In the genomic region with DNA sequence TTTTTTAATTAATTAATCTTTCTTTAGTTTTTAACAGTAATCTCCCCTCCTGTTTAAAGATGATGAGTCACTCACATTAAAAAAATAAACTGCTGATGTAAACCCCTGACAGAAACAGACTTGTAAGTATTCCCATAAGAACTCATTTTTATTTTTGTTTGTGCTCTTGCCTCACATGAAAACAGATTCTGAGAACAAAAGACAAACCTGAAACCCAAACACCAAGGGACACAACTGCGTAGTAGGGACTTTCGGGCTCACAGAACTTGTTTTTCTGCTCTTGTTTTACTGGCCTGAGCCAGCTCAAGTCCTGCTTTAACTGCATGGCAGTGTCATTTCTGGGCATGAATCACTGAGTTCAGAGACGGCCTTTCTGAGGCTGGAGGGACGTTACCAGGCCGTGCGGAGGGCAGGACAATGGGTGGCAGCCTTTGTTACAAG, we compare ENCODE assay signal across 8 cellular contexts.
DNase-seq lines count a peak whose midpoint lies in the region; ATAC-seq and TF ChIP-seq lines count a peak whose summit lies in the region.

No MANE protein-coding gene starts in this region.

- TF ChIP-seq CTCF in fibroblast of villous mesenchyme (IDR thresholded peaks at IDR 0.05; ENCODE audit: insufficient read depth, low read depth, low read length) (no peak), neural crest cell (conservative IDR thresholded peaks at IDR 0.05) (no peak)

- intact Hi-C loops in activated CD4-positive, alpha-beta T cell treated with anti-CD3 and anti-CD28 coated beads for 36 hours (cut with DNase I, micrococcal nuclease), result no loop called here

- H3K4me1 Mint-ChIP-seq in activated CD4-positive, alpha-beta T cell treated with anti-CD3 and anti-CD28 coated beads for 36 hours, result peaks cover 70% of the 10 kb centered on the region
- peaks cover 69% of the 10 kb centered on the region for H3K4me1 Mint-ChIP-seq in activated T-cell treated with anti-CD3 and anti-CD28 coated beads, Interleukin-2, amount 50 U/mL, for 72 hours (ENCODE audit: low read depth)
- H3K4me1 Mint-ChIP-seq in neural crest cell, result peaks cover 45% of the 10 kb centered on the region

- ATAC-seq in activated CD4-positive, alpha-beta T cell treated with anti-CD3 and anti-CD28 coated beads for 36 hours, result peak; percentile 73
- ATAC-seq in HG03354 (IDR thresholded peaks at IDR 0.05; ENCODE audit: poor library complexity, severe bottlenecking, unreplicated experiment), result peak; percentile 81
- peak; percentile 86 to 87 for ATAC-seq in activated T-cell treated with anti-CD3 and anti-CD28 coated beads, Interleukin-2, amount 50 U/mL, for 72 hours (replicated peaks in 1 of 2)

- peak; percentile 61 for DNase-seq in activated CD4-positive, alpha-beta T cell treated with anti-CD3 and anti-CD28 coated beads for 36 hours
- DNase-seq in activated CD4-positive, alpha-beta T cell treated with anti-CD3 and anti-CD28 coated beads for 1 hour, result no peak
- peak; percentile 64 to 74 for DNase-seq in activated T-cell treated with anti-CD3 and anti-CD28 coated beads, Interleukin-2, amount 50 U/mL, for 72 hours
- DNase-seq in fibroblast of villous mesenchyme (ENCODE audit: low read depth), result peak; percentile 89
- DNase-seq in neural crest cell (ENCODE audit: low read depth, low spot score), result peak; percentile 14
- no peak for DNase-seq in NAMALWA (ENCODE audit: low spot score)
- no peak for DNase-seq in SKM-1 (lab: John Stamatoyannopoulos, UW; ENCODE audit: unreplicated experiment)

- H3K9me3 Mint-ChIP-seq in activated CD4-positive, alpha-beta T cell treated with anti-CD3 and anti-CD28 coated beads for 36 hours (ENCODE audit: low read depth), result no peaks in the 10 kb centered on the region
- no peaks in the 10 kb centered on the region for H3K9me3 Mint-ChIP-seq in activated T-cell treated with anti-CD3 and anti-CD28 coated beads, Interleukin-2, amount 50 U/mL, for 72 hours
- no peaks in the 10 kb centered on the region for H3K9me3 Mint-ChIP-seq in neural crest cell

- H3K4me3 Mint-ChIP-seq in activated CD4-positive, alpha-beta T cell treated with anti-CD3 and anti-CD28 coated beads for 36 hours, result no peak overlapping the region
- H3K4me3 Mint-ChIP-seq in activated T-cell treated with anti-CD3 and anti-CD28 coated beads, Interleukin-2, amount 50 U/mL, for 72 hours, result peak overlapping the region; percentile 43 to 63
- H3K4me3 Mint-ChIP-seq in neural crest cell, result peak overlapping the region; percentile 8

- peak overlapping the region; percentile 95 for H3K27ac Mint-ChIP-seq in activated CD4-positive, alpha-beta T cell treated with anti-CD3 and anti-CD28 coated beads for 36 hours
- H3K27ac Mint-ChIP-seq in activated T-cell treated with anti-CD3 and anti-CD28 coated beads, Interleukin-2, amount 50 U/mL, for 72 hours, result peak overlapping the region; percentile 100
- H3K27ac Mint-ChIP-seq in neural crest cell (ENCODE audit: unreplicated experiment), result peak overlapping the region; percentile 92

- H3K4me3 ChIP-seq in fibroblast of villous mesenchyme (ENCODE audit: low read depth, low read length), result no peak overlapping the region

- CTCF ChIA-PET in activated CD4-positive, alpha-beta T cell treated with anti-CD3 and anti-CD28 coated beads for 36 hours (lab: Charles Lee), result interaction anchor here (1.3 kb wide), 1 partner anchor 24 kb away, joined by 4 read pairs; no protein-coding TSS in a partner anchor

- peaks cover 86% of the 10 kb centered on the region for H3K36me3 Mint-ChIP-seq in activated CD4-positive, alpha-beta T cell treated with anti-CD3 and anti-CD28 coated beads for 36 hours (ENCODE audit: low read depth)
- H3K36me3 Mint-ChIP-seq in activated T-cell treated with anti-CD3 and anti-CD28 coated beads, Interleukin-2, amount 50 U/mL, for 72 hours (ENCODE audit: insufficient read depth in 2 of 2), result peaks cover 36 to 73% of the 10 kb centered on the region in 2 donors
- H3K36me3 Mint-ChIP-seq in neural crest cell (ENCODE audit: low read depth), result peaks cover 9% of the 10 kb centered on the region

- H3K27me3 Mint-ChIP-seq in activated CD4-positive, alpha-beta T cell treated with anti-CD3 and anti-CD28 coated beads for 36 hours, result no peaks in the 10 kb centered on the region
- no peaks in the 10 kb centered on the region for H3K27me3 Mint-ChIP-seq in activated T-cell treated with anti-CD3 and anti-CD28 coated beads, Interleukin-2, amount 50 U/mL, for 72 hours (ENCODE audit: low read depth)
- H3K27me3 Mint-ChIP-seq in neural crest cell (ENCODE audit: low read depth), result no peaks in the 10 kb centered on the region

- POLR2A ChIA-PET in activated CD4-positive, alpha-beta T cell treated with anti-CD3 and anti-CD28 coated beads for 36 hours (lab: Charles Lee), result interaction anchor here (1.9 kb wide), 1 partner anchor 80 kb away, joined by 4 read pairs; no protein-coding TSS in a partner anchor

Comparison
In these comparisons a context has a peak if more than half of its experiments do, and no peak if none do; other contexts are left out.
1. DNase-seq: peak in activated CD4-positive, alpha-beta T cell treated with anti-CD3 and anti-CD28 coated beads for 36 hours (single experiment), activated T-cell treated with anti-CD3 and anti-CD28 coated beads, Interleukin-2, amount 50 U/mL, for 72 hours (2 of 2), fibroblast of villous mesenchyme (single experiment) and neural crest cell (single experiment); none in activated CD4-positive, alpha-beta T cell treated with anti-CD3 and anti-CD28 coated beads for 1 hour (single experiment), NAMALWA (single experiment) and SKM-1 (single experiment).
2. Peak in every context shown above with its lines, with median percentiles within 50 percentile points of each other: ATAC-seq and H3K27ac Mint-ChIP-seq.